31 cellular contexts compared by ENCODE assay signal in genomic region chr11:121366038-121366437, GRCh38.
"Had no signal": no experiment of that assay in that cellular context is flagged by ENCODE, and none has a peak within 500 bp of the region (broad histone marks: within the 10 kb centered on the region; RNA-seq: fewer than 3 reads in every experiment).

No MANE protein-coding gene starts in this region.

- DNase-seq: activated CD4-positive, alpha-beta T cell treated with anti-CD3 and anti-CD28 coated beads for 48 hours; activated CD4-positive, alpha-beta T cell treated with anti-CD3 and anti-CD28 coated beads, Interleukin-2, amount 50 U/mL, for 48 hours; activated CD4-positive, CD25-positive, alpha-beta regulatory T cell; activated CD8-positive, alpha-beta memory T cell treated with anti-CD3 and anti-CD28 coated beads, Interleukin-2, amount 50 U/mL, for 4 hours; activated effector memory CD4-positive, alpha-beta T cell treated with anti-CD3 and anti-CD28 coated beads, Interleukin-2, amount 50 U/mL, for 16 hours; activated naive CD4-positive, alpha-beta T cell treated with anti-CD3 and anti-CD28 coated beads for 36 hours; activated naive CD8-positive, alpha-beta T cell treated with anti-CD3 and anti-CD28 coated beads for 36 hours; activated T-cell treated with anti-CD3 and anti-CD28 coated beads, Interleukin-2, amount 50 U/mL, for 1 hour; effector memory CD4-positive, alpha-beta T cell; left ventricle myocardium inferior; naive B cell; ovary; retina; stimulated activated CD4-positive, alpha-beta T cell treated with anti-CD3 and anti-CD28 coated beads, Interleukin-1b, Interleukin-23, amount 100 ng/mL, for 48 hours; stimulated activated CD4-positive, alpha-beta T cell treated with anti-CD3 and anti-CD28 coated beads, Interleukin-4, amount 100 ng/mL, for 4 hours; stimulated activated CD8-positive, alpha-beta memory T cell treated with anti-CD3 and anti-CD28 coated beads, Interleukin-4, amount 100 ng/mL, for 48 hours; stomach; tibial artery; upper lobe of right lung had no signal

- H3K4me3 ChIP-seq: ascending aorta, cardiac muscle cell, coronary artery, dorsolateral prefrontal cortex, left ventricle myocardium inferior, lung, ovary, smooth muscle cell, stomach, tibial artery, upper lobe of right lung had no signal

- FAIRE-seq: frontal cortex, islet of Langerhans had no signal

- H3K4me3 Mint-ChIP-seq: activated naive CD4-positive, alpha-beta T cell treated with anti-CD3 and anti-CD28 coated beads for 36 hours; activated naive CD8-positive, alpha-beta T cell treated with anti-CD3 and anti-CD28 coated beads for 36 hours; activated T-helper 1 cell treated with anti-CD3 and anti-CD28 coated beads, Interleukin-12 subunit alpha, Interleukin-12 subunit beta, Interleukin-2, Interleukin-4 antibody, amounts not matched to agents 30 ng/mL and 10 ng/mL and 1 ng/mL, durations not matched to agents 14 hours and 24 hours and 36 hours; naive B cell; stimulated activated memory B cell treated with anti-CD40 and anti-IgM and Interleukin-4, amounts not matched to agents 10 μg/mL and 1 μg/mL and 100 μg/mL, for 72 hours had no signal

- ATAC-seq: stimulated activated memory B cell treated with anti-CD40 and anti-IgM and Interleukin-4, amounts not matched to agents 10 μg/mL and 1 μg/mL and 100 μg/mL, for 72 hours had no signal

- H3K36me3 Mint-ChIP-seq: brain; naive B cell; stimulated activated memory B cell treated with anti-CD40 and anti-IgM and Interleukin-4, amounts not matched to agents 10 μg/mL and 1 μg/mL and 100 μg/mL, for 72 hours had no signal

- H3K4me1 ChIP-seq: ascending aorta, tibial artery had no signal

- H3K27me3 ChIP-seq: ascending aorta, cardiac muscle cell, dorsolateral prefrontal cortex, ovary, upper lobe of right lung had no signal

- H3K27me3 Mint-ChIP-seq: activated naive CD8-positive, alpha-beta T cell treated with anti-CD3 and anti-CD28 coated beads for 36 hours; naive B cell had no signal

- H3K9me3 Mint-ChIP-seq: naive B cell; stimulated activated memory B cell treated with anti-CD40 and anti-IgM and Interleukin-4, amounts not matched to agents 10 μg/mL and 1 μg/mL and 100 μg/mL, for 72 hours had no signal

- H3K27ac ChIP-seq: ascending aorta, cardiac muscle cell, coronary artery, left ventricle myocardium inferior, ovary, stomach, tibial artery, upper lobe of right lung had no signal

- H3K36me3 ChIP-seq: ascending aorta, cardiac muscle cell, left ventricle myocardium inferior, ovary, stomach, tibial artery, upper lobe of right lung had no signal

- H3K27ac Mint-ChIP-seq: activated naive CD4-positive, alpha-beta T cell treated with anti-CD3 and anti-CD28 coated beads for 36 hours; activated naive CD8-positive, alpha-beta T cell treated with anti-CD3 and anti-CD28 coated beads for 36 hours; activated T-helper 1 cell treated with anti-CD3 and anti-CD28 coated beads, Interleukin-12 subunit alpha, Interleukin-12 subunit beta, Interleukin-2, Interleukin-4 antibody, amounts not matched to agents 30 ng/mL and 10 ng/mL and 1 ng/mL, durations not matched to agents 14 hours and 24 hours and 36 hours; progenitor cell of endocrine pancreas; stimulated activated memory B cell treated with anti-CD40 and anti-IgM and Interleukin-4, amounts not matched to agents 10 μg/mL and 1 μg/mL and 100 μg/mL, for 72 hours had no signal

- H3K9me3 ChIP-seq: ascending aorta, left ventricle myocardium inferior, ovary, stomach, tibial artery, upper lobe of right lung had no signal
